In the genomic region with DNA sequence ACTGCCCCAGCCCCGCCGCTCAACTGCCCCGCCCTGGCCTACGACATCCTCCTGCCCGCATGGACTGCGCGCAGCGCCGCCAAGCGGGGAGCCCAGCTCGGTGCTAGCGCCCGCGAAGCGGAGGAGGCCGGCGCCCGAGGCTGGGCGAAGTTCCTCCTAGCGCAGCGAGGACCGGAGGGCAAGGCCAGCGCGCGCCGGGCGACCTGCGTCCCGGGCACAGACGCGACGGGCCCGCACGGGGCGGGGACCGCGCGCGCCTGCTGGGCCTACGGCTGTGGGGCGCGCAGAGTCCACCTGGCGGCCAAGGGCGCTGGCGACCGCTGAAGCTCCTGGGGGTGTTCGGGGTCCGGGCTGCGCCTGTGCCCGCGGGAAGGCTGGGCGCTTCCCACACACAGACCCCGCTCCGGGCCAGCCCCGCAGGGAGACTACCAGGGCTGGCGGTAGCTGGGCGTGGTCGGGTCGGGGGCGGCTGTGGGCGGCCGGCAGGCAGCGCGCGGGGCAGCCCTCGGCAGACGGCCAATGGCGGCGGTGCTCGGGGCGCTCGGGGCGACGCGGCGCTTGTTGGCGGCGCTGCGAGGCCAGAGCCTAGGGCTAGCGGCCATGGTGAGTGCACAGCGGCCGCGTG, we compare ENCODE assay signal across 8 cellular contexts. TPM values are rescaled to one million over a fixed set of nuclear protein-coding genes. Genes with fewer than 3 reads are reported as not detected.
DNase-seq lines count a peak whose midpoint lies in the region; ATAC-seq, FAIRE-seq and TF ChIP-seq lines count a peak whose summit lies in the region.

PCBD2 (plus strand) TSS at position 511 of the 625 bp plus-strand sequence; CDS start at position 520, 9 bp downstream.

- peak within 1 kb of the TSS; percentile 65 for H4K91ac ChIP-seq in H1 (replicated peaks; ENCODE audit: insufficient read length, low read length)

- H2AFZ ChIP-seq in H1 (ENCODE audit: low read length): peak within 1 kb of the TSS; percentile 93; the same call in 1 of the 2 replicates

- H3K36me3 ChIP-seq in H1 (ENCODE audit: control insufficient read depth in 2 of 4, insufficient read depth in 4 of 4, low read length in 3 of 4): no peaks in the 10 kb centered on the region

- peaks cover 3% of the 10 kb centered on the region; the same call in 1 of the 2 replicates for H3K23me2 ChIP-seq in H1 (ENCODE audit: low read depth, low read length)

- peak within 1 kb of the TSS; percentile 81 for H3K4ac ChIP-seq in H1 (replicated peaks; ENCODE audit: insufficient read length, low read depth, low read length)

- H3K18ac ChIP-seq in H1 (ENCODE audit: extremely low read depth, low read length): peak within 1 kb of the TSS; percentile 96

- peak within 1 kb of the TSS; percentile 91 for H3K27ac ChIP-seq in H1 (ENCODE audit: low read depth, low read length)

- TF ChIP-seq RAD21 in H1 (IDR thresholded peaks at IDR 0.05 in 1 of 2, conservative IDR thresholded peaks at IDR 0.05 in 1 of 2; ENCODE audit: low read depth in 2 of 2, low read length in 2 of 2): peak; percentile 65 to 78

- CTCF ChIA-PET in H1 (lab: Charles Lee; ENCODE audit: partially characterized antibody): interaction anchor here (0.6 to 3.7 kb wide), 24 partner anchors 13 to 352 kb away, joined by 3 to 18 read pairs (median 4); partner anchors contain the start of genes C5orf24 and CAMLG

- H3K4me1 ChIP-seq in H1 (replicated peaks in 1 of 4; ENCODE audit: control insufficient read depth in 3 of 4, insufficient read depth in 4 of 4, low read length in 3 of 4): peaks cover 0 to 4% (median 0%) of the 10 kb centered on the region in 4 experiments; a peak in 3 of 7 replicates

- TF ChIP-seq CTCF in H1 (IDR thresholded peaks at IDR 0.05; ENCODE audit: control extremely low read depth in 1 of 3, insufficient read depth in 1 of 3, low read depth in 1 of 3, low read length in 3 of 3): peak; percentile 89 to 92 (median 90)

- peak; percentile 92 for DNase-seq in D341Med (ENCODE audit: low spot score)
- DNase-seq in HUDEP-2 (lab: John Stamatoyannopoulos, UW; ENCODE audit: unreplicated experiment in 76 of 76): peak in 75 of 76 experiments; percentile 26 to 94 (median 87)
- DNase-seq in NOMO-1 treated with DMSO at 0.1 percent for 48 hours (lab: John Stamatoyannopoulos, UW; ENCODE audit: unreplicated experiment): peak; percentile 90
- peak; percentile 73 to 82 for DNase-seq in activated CD8-positive, alpha-beta memory T cell treated with anti-CD3 and anti-CD28 coated beads for 4 hours (ENCODE audit: low read depth in 2 of 2)
- peak; percentile 86 to 95 for DNase-seq in H1 (ENCODE audit: low read depth in 1 of 2, low spot score in 2 of 2)
- peak; percentile 98 for DNase-seq in mesenteric fat pad (ENCODE audit: low spot score)
- DNase-seq in stimulated activated CD8-positive, alpha-beta memory T cell treated with anti-CD3 and anti-CD28 coated beads, Interleukin-15, amount 100 ng/mL, for 1 hour (ENCODE audit: low read depth): peak; percentile 82

- no peaks in the 10 kb centered on the region for H3K79me2 ChIP-seq in H1 (ENCODE audit: control insufficient read depth in 1 of 2, insufficient read depth in 2 of 2, low read length in 2 of 2)

- peak within 1 kb of the TSS; percentile 99; the same call in 1 of the 2 replicates for H2BK15ac ChIP-seq in H1 (ENCODE audit: low read length)

- peak within 1 kb of the TSS; percentile 84 for H3K56ac ChIP-seq in H1 (replicated peaks; ENCODE audit: insufficient read length, low read depth, low read length)

- H3K9me3 ChIP-seq in H1 (ENCODE audit: insufficient read depth in 2 of 2, low read depth in 1 of 2, low read length in 1 of 2): no peaks in the 10 kb centered on the region

- peak within 1 kb of the TSS; percentile 81 for H2BK5ac ChIP-seq in H1 (ENCODE audit: low read depth, low read length)

- no peaks in the 10 kb centered on the region for H4K20me1 ChIP-seq in H1 (replicated peaks in 1 of 2; ENCODE audit: control insufficient read depth in 1 of 2, insufficient read depth in 2 of 2, low read length in 2 of 2)

- H4K5ac ChIP-seq in H1 (ENCODE audit: insufficient read length, low read depth, low read length): peak within 1 kb of the TSS; percentile 90

- no peak within 1 kb of the TSS for H3K23ac ChIP-seq in H1 (ENCODE audit: insufficient read length)

- H3K79me1 ChIP-seq in H1 (ENCODE audit: low read depth, low read length): no peaks in the 10 kb centered on the region; the same call in 1 of the 2 replicates

- no peak within 1 kb of the TSS for H2BK20ac ChIP-seq in H1 (ENCODE audit: low read length)

- no peak for FAIRE-seq in H1 (lab: Jason Lieb, UNC)

- H2BK12ac ChIP-seq in H1 (ENCODE audit: low read depth, low read length): 0 out of 2 replicates have a peak within 1 kb of the TSS, but pooled peaks have one; percentile 75

- no peak; a peak in 1 of 3 replicates for TF ChIP-seq EP300 in H1 (IDR thresholded peaks at IDR 0.05; ENCODE audit: borderline replicate concordance in 1 of 2, low read depth in 2 of 2, low read length in 2 of 2)

- POLR2A ChIA-PET in H1 (lab: Charles Lee; ENCODE audit: partially characterized antibody): interaction anchor here (0.6 to 5.8 kb wide), 24 partner anchors 9 to 628 kb away, joined by 3 to 54 read pairs (median 4); partner anchors contain the start of genes C5orf24, CAMLG, DDX46 and SEC24A

- WGBS in H1 (ENCODE audit: extremely low coverage in 1 of 2, insufficient coverage in 1 of 2, insufficient read length in 1 of 2, insufficient replicate concordance in 2 of 2, low coverage in 1 of 2, low lambda C conversion rate in 2 of 2, missing lambda C conversion rate in 1 of 2), 2 experiments: 2% methylated on average over 57 of the region's 83 CpGs; no CpG with 5 or more reads in 1 of the 2 experiments

- H3K9ac ChIP-seq in H1 (replicated peaks in 1 of 4; ENCODE audit: extremely low read depth in 1 of 4, low read depth in 3 of 4, low read length in 3 of 4): peak within 1 kb of the TSS; percentile 88 to 93 (median 92)

- no peak within 1 kb of the TSS for H3K14ac ChIP-seq in H1 (ENCODE audit: insufficient read length)

- peak; percentile 82 for ATAC-seq in GM21381 (IDR thresholded peaks at IDR 0.05; ENCODE audit: unreplicated experiment)

- H4K8ac ChIP-seq in H1 (ENCODE audit: extremely low read depth, insufficient read depth, low read length): peak within 1 kb of the TSS; percentile 92

- H2BK120ac ChIP-seq in H1 (replicated peaks; ENCODE audit: low read depth, low read length): no peak within 1 kb of the TSS

- no peaks in the 10 kb centered on the region for H3K27me3 ChIP-seq in H1 (replicated peaks in 1 of 4; ENCODE audit: control insufficient read depth in 3 of 4, extremely low read depth in 1 of 4, insufficient read depth in 3 of 4, low read length in 3 of 4)

- H2AK5ac ChIP-seq in H1 (ENCODE audit: low read depth, low read length): no peak within 1 kb of the TSS

- peak; percentile 75 to 76 for TF ChIP-seq POLR2A in H1 (IDR thresholded peaks at IDR 0.05; ENCODE audit: control extremely low read depth in 1 of 2, low read depth in 2 of 2, low read length in 2 of 2)

- peak within 1 kb of the TSS; percentile 84 to 95 (median 93) for H3K4me3 ChIP-seq in H1 (ENCODE audit: extremely low read depth in 1 of 4, insufficient read depth in 2 of 4, low read depth in 3 of 4, low read length in 4 of 4)

- H3K4me2 ChIP-seq in H1 (ENCODE audit: insufficient read depth in 1 of 2, low read depth in 2 of 2, low read length in 2 of 2): peak within 1 kb of the TSS; percentile 59 to 81

TF ChIP-seq in H1, 55 proteins besides CTCF, POLR2A, EP300 and RAD21 (continues in another document):
- no peak; the same call in 1 of the 2 replicates for TF ChIP-seq CEBPB (IDR thresholded peaks at IDR 0.05; ENCODE audit: low read depth, low read length)
- no peak for TF ChIP-seq RNF2 (IDR thresholded peaks at IDR 0.05; ENCODE audit: borderline replicate concordance, low read depth, low read length, missing control alignments, poor library complexity, severe bottlenecking)
- TF ChIP-seq JUND (IDR thresholded peaks at IDR 0.05; ENCODE audit: low read length): 0 out of 2 replicates have a peak, but pooled peaks have one; percentile 34
- TF ChIP-seq EGR1 (IDR thresholded peaks at IDR 0.05; ENCODE audit: borderline replicate concordance, low read depth, low read length): peak; percentile 25; the same call in 1 of the 2 replicates
- no peak for TF ChIP-seq RXRA (IDR thresholded peaks at IDR 0.05; ENCODE audit: insufficient read depth, low read depth, low read length)
- TF ChIP-seq BACH1 (IDR thresholded peaks at IDR 0.05; ENCODE audit: low read length): no peak
- TF ChIP-seq SAP30 (IDR thresholded peaks at IDR 0.05; ENCODE audit: insufficient read depth, insufficient replicate concordance, low read length): no peak
- 0 out of 2 replicates have a peak, but pooled peaks have one; percentile 56 for TF ChIP-seq TEAD4 (IDR thresholded peaks at IDR 0.05; ENCODE audit: low read depth, low read length)
- peak; percentile 79 for TF ChIP-seq TAF1 (IDR thresholded peaks at IDR 0.05; ENCODE audit: low read depth, low read length)
- TF ChIP-seq E2F6 (IDR thresholded peaks at IDR 0.05): peak; percentile 6; the same call in 1 of the 2 replicates
- TF ChIP-seq YY1 (IDR thresholded peaks at IDR 0.05; ENCODE audit: low read depth, low read length): peak; percentile 88; the same call in 1 of the 2 replicates
- peak; percentile 80 for TF ChIP-seq TBP (IDR thresholded peaks at IDR 0.05; ENCODE audit: low read depth, low read length)
- no peak for TF ChIP-seq SP1 (IDR thresholded peaks at IDR 0.05; ENCODE audit: low read depth, low read length)
- peak; percentile 63; the same call in 1 of the 2 replicates for TF ChIP-seq GABPA (IDR thresholded peaks at IDR 0.05; ENCODE audit: borderline replicate concordance, insufficient read depth, low read length)

RNA-seq across cellular contexts. Expression of gene PCBD2, which starts in this region (rescaled TPM):
- 7.2 and 10.3 TPM in 2 replicates for total RNA-seq in H1 (2021; fragmentation: NEBNext Ultra II Directional; extraction: Animal tissue kit (Norgen Biotek cat#: 25700))
- 4.4 and 4.8 TPM in 2 replicates for polyA plus RNA-seq in H1 (2011; rRNA removed)
- 6.5 TPM for polyA plus RNA-seq in H1 (2011; cell fraction: cytosol; rRNA removed)
- polyA plus RNA-seq in H1 (2011; cell fraction: nucleus; rRNA removed): 3.4 TPM
- 5.4 to 7.1 TPM (median 5.9 TPM) in 4 replicates for polyA plus RNA-seq in H1 (2012, experiment 1 of 2)
- polyA plus RNA-seq in H1 (2012, experiment 2 of 2): 4.8 TPM
- polyA plus RNA-seq in H1 (2013, experiment 1 of 2): 6.6 TPM
- 6.5 TPM for polyA plus RNA-seq in H1 (2013, experiment 2 of 2)
- 3.3 and 5.1 TPM in 2 replicates for polyA minus RNA-seq in H1 (2011; rRNA and poly(A)+ RNA removed)
- 5.1 TPM for polyA minus RNA-seq in H1 (2011; cell fraction: cytosol; rRNA and poly(A)+ RNA removed)
- polyA minus RNA-seq in H1 (2011; cell fraction: nucleus; rRNA and poly(A)+ RNA removed): 5.4 TPM
- 10.7 TPM for total RNA-seq in mesenteric fat pad

Comparison
In these comparisons a context has a peak if more than half of its experiments do, and no peak if none do; other contexts are left out.
1. Peak in every context shown above with its lines: DNase-seq, ATAC-seq, H3K4me3 ChIP-seq and H3K27ac ChIP-seq.